Comparison of ENCODE assay signal across 23 cellular contexts in genomic region chr16:51382215-51382614, GRCh38.
"Had no signal": no experiment of that assay in that cellular context is flagged by ENCODE, and none has a peak within 500 bp of the region (broad histone marks: within the 10 kb centered on the region; RNA-seq: fewer than 3 reads in every experiment).

No MANE protein-coding gene starts in this region.

- H3K36me3 Mint-ChIP-seq: activated CD4-positive, alpha-beta memory T cell treated with anti-CD3 and anti-CD28 coated beads for 36 hours; immature natural killer cell; type B pancreatic cell had no signal

- H3K4me1 Mint-ChIP-seq: activated CD4-positive, alpha-beta T cell treated with anti-CD3 and anti-CD28 coated beads, Interleukin-2, amount 10 ng/mL, durations not matched to agents 24 days and 14 days; immature natural killer cell; nephron; T-helper 17 cell had no signal

- H3K4me3 Mint-ChIP-seq: activated CD4-positive, alpha-beta memory T cell treated with anti-CD3 and anti-CD28 coated beads for 36 hours; activated CD4-positive, alpha-beta T cell treated with anti-CD3 and anti-CD28 coated beads, Interleukin-2, amount 10 ng/mL, durations not matched to agents 24 days and 14 days; activated T-helper 1 cell treated with anti-CD3 and anti-CD28 coated beads, Interleukin-12 subunit alpha, Interleukin-12 subunit beta, Interleukin-2, Interleukin-4 antibody, amounts not matched to agents 30 ng/mL and 10 ng/mL and 1 ng/mL, durations not matched to agents 14 hours and 24 hours and 36 hours; immature natural killer cell; nephron; T-helper 17 cell; type B pancreatic cell had no signal

- H3K27ac Mint-ChIP-seq: activated CD4-positive, alpha-beta memory T cell treated with anti-CD3 and anti-CD28 coated beads for 36 hours; activated CD4-positive, alpha-beta T cell treated with anti-CD3 and anti-CD28 coated beads, Interleukin-2, amount 10 ng/mL, durations not matched to agents 24 days and 14 days; activated T-helper 1 cell treated with anti-CD3 and anti-CD28 coated beads, Interleukin-12 subunit alpha, Interleukin-12 subunit beta, Interleukin-2, Interleukin-4 antibody, amounts not matched to agents 30 ng/mL and 10 ng/mL and 1 ng/mL, durations not matched to agents 14 hours and 24 hours and 36 hours; immature natural killer cell; nephron; T-helper 17 cell; type B pancreatic cell had no signal

- ATAC-seq: heart left ventricle; left ventricle myocardium superior; sciatic nerve; stimulated activated naive CD8-positive, alpha-beta T cell treated with anti-CD3 and anti-CD28 coated beads, Interleukin-15, Interleukin-2, amounts not matched to agents 100 U/mL and 50 U/mL, for 24 hours; T-helper 17 cell had no signal

- H3K9me3 Mint-ChIP-seq: activated CD4-positive, alpha-beta memory T cell treated with anti-CD3 and anti-CD28 coated beads for 36 hours; activated CD4-positive, alpha-beta T cell treated with anti-CD3 and anti-CD28 coated beads, Interleukin-2, amount 10 ng/mL, durations not matched to agents 24 days and 14 days; nephron; type B pancreatic cell had no signal

- H3K27me3 Mint-ChIP-seq: activated CD4-positive, alpha-beta memory T cell treated with anti-CD3 and anti-CD28 coated beads for 36 hours; activated CD4-positive, alpha-beta T cell treated with anti-CD3 and anti-CD28 coated beads, Interleukin-2, amount 10 ng/mL, durations not matched to agents 24 days and 14 days; T-helper 17 cell had no signal

- DNase-seq: activated CD4-positive, alpha-beta memory T cell treated with anti-CD3 and anti-CD28 coated beads for 36 hours; activated CD4-positive, alpha-beta T cell treated with anti-CD3 and anti-CD28 coated beads, Interleukin-2, amount 10 ng/mL, durations not matched to agents 24 days and 14 days; activated CD4-positive, CD25-positive, alpha-beta regulatory T cell treated with anti-CD3 and anti-CD28 coated beads, Interleukin-2, amount 50 U/mL, for 72 hours; activated CD8-positive, alpha-beta memory T cell treated with anti-CD3 and anti-CD28 coated beads, Interleukin-2, amount 50 U/mL, for 4 hours; activated gamma-delta T cell; activated naive CD4-positive, alpha-beta T cell treated with anti-CD3 and anti-CD28 coated beads, Interleukin-2, amount 50 U/mL, for 16 hours; activated T-cell treated with anti-CD3 and anti-CD28 coated beads, Interleukin-2, amount 50 U/mL, for 1 hour; amniotic stem cell; effector CD8-positive, alpha-beta T cell; erythroblast; heart left ventricle; hypothalamus; immature natural killer cell; left ventricle myocardium superior; stimulated activated CD4-positive, alpha-beta T cell treated with anti-CD3 and anti-CD28 coated beads, Interleukin-12 subunit alpha, Interleukin-12 subunit beta, amount 100 ng/mL, for 4 hours; stimulated activated CD4-positive, alpha-beta T cell treated with anti-CD3 and anti-CD28 coated beads, Interleukin-4, amount 100 ng/mL, for 1 hour; stimulated activated naive CD8-positive, alpha-beta T cell treated with anti-CD3 and anti-CD28 coated beads, Interleukin-15, Interleukin-2, amounts not matched to agents 100 U/mL and 50 U/mL, for 24 hours; T-helper 17 cell; T1000 had no signal
